Comparison of ENCODE assay signal across 8 cellular contexts in the genomic region with DNA sequence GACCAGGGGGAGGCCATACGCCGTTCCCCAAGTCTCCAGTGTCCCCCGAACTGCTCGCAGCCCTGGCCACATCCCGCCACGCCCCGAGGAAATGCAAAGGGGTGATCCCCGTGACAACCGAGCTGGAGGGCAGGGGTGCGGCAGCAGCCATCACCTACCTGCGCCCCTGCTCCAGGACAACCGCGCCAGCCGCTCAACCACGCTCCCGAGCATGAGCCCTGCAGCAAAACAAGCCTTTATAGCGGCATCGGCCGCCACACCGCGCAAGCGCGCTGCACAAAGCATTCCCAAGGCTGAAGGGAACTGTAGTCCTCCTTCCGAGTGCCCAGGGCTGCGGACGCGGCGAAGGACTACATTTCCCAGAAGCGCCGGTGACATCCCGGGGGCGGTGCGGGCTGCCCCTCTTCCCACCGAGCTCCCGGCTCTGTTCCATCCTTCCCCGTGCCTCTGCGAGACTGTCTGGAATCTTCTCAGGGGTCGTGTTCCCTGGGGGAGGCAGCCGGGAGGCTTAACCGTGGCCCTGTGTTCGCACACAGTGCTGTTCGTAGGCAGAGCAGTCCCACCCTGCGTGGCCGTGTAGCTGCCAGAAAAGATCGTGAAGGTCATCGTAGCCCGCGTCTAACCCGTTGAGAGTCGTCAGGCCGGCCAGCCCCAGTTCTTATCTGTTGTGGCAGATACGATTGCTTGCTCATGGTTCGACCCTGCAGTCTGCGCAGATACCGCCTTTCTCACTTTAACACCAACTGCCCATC. TPM values are rescaled to one million over a fixed set of nuclear protein-coding genes. Genes with fewer than 3 reads are reported as not detected.
DNase-seq lines count a peak whose midpoint lies in the region; ATAC-seq and TF ChIP-seq lines count a peak whose summit lies in the region.

ABCC5 (minus strand) TSS at position 213 of the 752 bp plus-strand sequence. CDS start 3,492 bp downstream, outside the sequence.

- H3K36me3 Mint-ChIP-seq in CD4-positive, alpha-beta T cell (ENCODE audit: low read depth) = peaks cover 15% of the 10 kb centered on the region
- H3K36me3 Mint-ChIP-seq in activated CD8-positive, alpha-beta T cell treated with anti-CD3 and anti-CD28 coated beads for 36 hours (ENCODE audit: low read depth) = peaks cover 5% of the 10 kb centered on the region

- H3K27ac ChIP-seq in CD4-positive, alpha-beta T cell (ENCODE audit: low read depth, low read length) = peak within 1 kb of the TSS; percentile 23

- peak within 1 kb of the TSS; percentile 100 for H3K4me3 Mint-ChIP-seq in CD4-positive, alpha-beta T cell
- H3K4me3 Mint-ChIP-seq in activated CD8-positive, alpha-beta T cell treated with anti-CD3 and anti-CD28 coated beads for 36 hours = peak within 1 kb of the TSS; percentile 94

- CTCF ChIA-PET in CD4-positive, alpha-beta T cell (lab: Charles Lee) = interaction anchor here (1.0 to 2.0 kb wide), 3 partner anchors 122 to 232 kb away, joined by 3 to 6 read pairs (median 5); partner anchors contain the start of genes EEF1AKMT4 and PARL
- CTCF ChIA-PET in activated CD8-positive, alpha-beta T cell treated with anti-CD3 and anti-CD28 coated beads for 36 hours (lab: Charles Lee) = interaction anchor here (0.6 to 1.9 kb wide), 18 partner anchors 8 to 293 kb away, joined by 3 to 14 read pairs (median 4); partner anchors contain the start of genes EIF2B5 and PARL

- H3K9me3 Mint-ChIP-seq in CD4-positive, alpha-beta T cell = no peaks in the 10 kb centered on the region
- H3K9me3 Mint-ChIP-seq in activated CD8-positive, alpha-beta T cell treated with anti-CD3 and anti-CD28 coated beads for 36 hours = no peaks in the 10 kb centered on the region

- H3K4me1 Mint-ChIP-seq in CD4-positive, alpha-beta T cell (ENCODE audit: low read depth) = peaks cover 26% of the 10 kb centered on the region
- H3K4me1 Mint-ChIP-seq in activated CD8-positive, alpha-beta T cell treated with anti-CD3 and anti-CD28 coated beads for 36 hours (ENCODE audit: low read depth) = peaks cover 22% of the 10 kb centered on the region

- intact Hi-C loops in CD4-positive, alpha-beta T cell (cut with DNase I, micrococcal nuclease) = loop anchor here (1.0 to 10.0 kb wide), 10 partner anchors 119 to 1567 kb away; partner anchors contain the start of genes ABCF3 (in 1 of the 2), AP2M1 (in 1 of the 2), EEF1AKMT4 (in 1 of the 2) and EIF2B5 (in 1 of the 2)
- intact Hi-C loops in activated CD8-positive, alpha-beta T cell treated with anti-CD3 and anti-CD28 coated beads for 36 hours (cut with micrococcal nuclease) = loop anchor here (5.0 kb wide), 1 partner anchor 121 kb away; no protein-coding TSS in a partner anchor

- TF ChIP-seq CTCF in CD4-positive, alpha-beta T cell (IDR thresholded peaks at IDR 0.05) = peak; percentile 89
- peak; percentile 85 for TF ChIP-seq CTCF in activated CD8-positive, alpha-beta T cell treated with anti-CD3 and anti-CD28 coated beads for 36 hours (IDR thresholded peaks at IDR 0.05)

- no peaks in the 10 kb centered on the region for H3K9me3 ChIP-seq in CD4-positive, alpha-beta T cell (ENCODE audit: control insufficient read depth, low read length)

- H3K27me3 ChIP-seq in CD4-positive, alpha-beta T cell (ENCODE audit: control insufficient read depth, insufficient read depth, low read length) = peaks cover 3% of the 10 kb centered on the region

- DNase-seq in CD4-positive, alpha-beta T cell = peak; percentile 65 to 80 (median 76)
- DNase-seq in HK-2 (ENCODE audit: unreplicated experiment) (peak; percentile 93), NCI-H82 treated with DMSO at 0.1 percent for 48 hours (lab: John Stamatoyannopoulos, UW; ENCODE audit: unreplicated experiment) (peak; percentile 95), lung microvascular endothelial cell (ENCODE audit: low read depth in 2 of 2) (peak; percentile 93 to 94)
- peak; percentile 89 for DNase-seq in activated CD8-positive, alpha-beta T cell treated with anti-CD3 and anti-CD28 coated beads for 36 hours
- DNase-seq in effector CD4-positive, alpha-beta T cell = peak; percentile 70
- peak; percentile 69 to 71 (median 71) for DNase-seq in stimulated activated CD4-positive, alpha-beta T cell treated with anti-CD3 and anti-CD28 coated beads, TNF-alpha, amount 100 ng/mL, for 48 hours (ENCODE audit: low read depth in 3 of 3)

- POLR2A ChIA-PET in CD4-positive, alpha-beta T cell (lab: Charles Lee) = interaction anchor here (0.7 to 1.5 kb wide), 2 partner anchors 27 to 117 kb away, joined by 3 to 8 read pairs; partner anchors contain the start of gene EIF2B5
- POLR2A ChIA-PET in activated CD8-positive, alpha-beta T cell treated with anti-CD3 and anti-CD28 coated beads for 36 hours (lab: Charles Lee) = interaction anchor here (0.6 to 1.0 kb wide), 3 partner anchors 9 to 297 kb away, joined by 3 read pairs; partner anchors contain the start of gene EIF2B5

- peak within 1 kb of the TSS; percentile 66 for H3K27ac Mint-ChIP-seq in CD4-positive, alpha-beta T cell
- H3K27ac Mint-ChIP-seq in activated CD8-positive, alpha-beta T cell treated with anti-CD3 and anti-CD28 coated beads for 36 hours = peak within 1 kb of the TSS; percentile 82

- ATAC-seq in CD4-positive, alpha-beta T cell (ENCODE audit: poor library complexity) = peak; percentile 94
- ATAC-seq in GM19452 (IDR thresholded peaks at IDR 0.05; ENCODE audit: unreplicated experiment) = peak; percentile 96
- ATAC-seq in activated CD8-positive, alpha-beta T cell treated with anti-CD3 and anti-CD28 coated beads for 36 hours = peak; percentile 97

- H3K27me3 Mint-ChIP-seq in CD4-positive, alpha-beta T cell = peaks cover 5% of the 10 kb centered on the region
- H3K27me3 Mint-ChIP-seq in activated CD8-positive, alpha-beta T cell treated with anti-CD3 and anti-CD28 coated beads for 36 hours = peaks cover 10% of the 10 kb centered on the region

RNA-seq across cellular contexts. Expression of gene ABCC5, which starts in this region (rescaled TPM):
- 10 to 100 TPM; 10.8 to 11.4 TPM for total RNA-seq in CD4-positive, alpha-beta T cell
- total RNA-seq in activated CD8-positive, alpha-beta T cell treated with anti-CD3 and anti-CD28 coated beads for 36 hours = 10 to 100 TPM; 16.2 to 17.7 TPM
- total RNA-seq in lung microvascular endothelial cell = 8.9 and 10.9 TPM in 2 replicates

Comparison
In these comparisons a context has a peak if more than half of its experiments do, and no peak if none do; other contexts are left out.
1. Peak in every context shown above with its lines: DNase-seq, ATAC-seq and H3K27ac ChIP-seq.